In genomic region chr20:54122189-54122588, GRCh38 we compare ENCODE assay signal across 1 cellular context.
A peak's percentile ranks its signal among the peaks of the same experiment; 100 is the strongest.
TF ChIP-seq lines count a peak whose summit lies in the region.

No MANE protein-coding gene starts in this region.

TF ChIP-seq in IMR-90, 13 proteins besides CTCF, POLR2A, EP300 and RAD21 (continued from another document):
- TF ChIP-seq SMC3 (IDR thresholded peaks at IDR 0.05; ENCODE audit: low read depth, low read length) (no peak), FOS (IDR thresholded peaks at IDR 0.05; ENCODE audit: low read depth, low read length) (peak; percentile 56; the same call in 1 of the 2 replicates)
